In genomic region chr14:56686416-56686815, GRCh38 we compare ENCODE assay signal across 9 cellular contexts.
A peak's percentile ranks its signal among the peaks of the same experiment; 100 is the strongest.
DNase-seq lines count a peak whose midpoint lies in the region; ATAC-seq, FAIRE-seq and TF ChIP-seq lines count a peak whose summit lies in the region.
"Had no signal": no experiment of that assay in that cellular context is flagged by ENCODE, and none has a peak within 500 bp of the region (broad histone marks: within the 10 kb centered on the region; RNA-seq: fewer than 3 reads in every experiment).

No MANE protein-coding gene starts in this region.

- TF ChIP-seq CTCF in LNCaP clone FGC (IDR thresholded peaks at IDR 0.05; ENCODE audit: control insufficient read depth, extremely low read depth, insufficient read depth) (peak; percentile 48), WERI-Rb-1 (IDR thresholded peaks at IDR 0.05; ENCODE audit: low read depth, low read length) (peak; percentile 81), HepG2 (CRISPR knock-in tag; IDR thresholded peaks at IDR 0.05) (peak; percentile 61), GM13976 (IDR thresholded peaks at IDR 0.05; ENCODE audit: borderline replicate concordance, control extremely low read depth, extremely low read depth, insufficient read depth, missing control alignments) (no peak)

- intact Hi-C loops in HepG2 (cut with micrococcal nuclease; ENCODE audit: unreplicated experiment) = no loop called here

- H3K23ac ChIP-seq in mesenchymal stem cell (ENCODE audit: low read length in 2 of 2) = no peak overlapping the region

- no peak overlapping the region for H4K91ac ChIP-seq in mesenchymal stem cell (ENCODE audit: low read length)

- no peak overlapping the region for H3K18ac ChIP-seq in mesenchymal stem cell (ENCODE audit: low read depth in 1 of 2, low read length in 2 of 2)

- in situ Hi-C loops in HepG2 (cut with HindIII; ENCODE audit: extremely low pct_ligation_motif_present, low pct_unique_long_range_greater_than_20kb) (loop anchor here (25.0 kb wide), 1 partner anchor 376 kb away; no protein-coding TSS in a partner anchor), GM13976 (cut with MboI; ENCODE audit: low sequenced_read_pairs, unreplicated experiment) (no loop called here)

- TF ChIP-seq RAD21 in HepG2 (CRISPR knock-in tag; IDR thresholded peaks at IDR 0.05) = no peak

- H2BK15ac ChIP-seq in mesenchymal stem cell (ENCODE audit: low read depth, poor library complexity, severe bottlenecking) = no peak overlapping the region

- H3K27ac ChIP-seq in WERI-Rb-1 (peak overlapping the region; percentile 71), HepG2 (ENCODE audit: extremely low read length, insufficient read depth, low read length) (no peak overlapping the region), mesenchymal stem cell (ENCODE audit: low read length, poor library complexity, severe bottlenecking) (no peak overlapping the region)

- TF ChIP-seq EP300 in HepG2 (IDR thresholded peaks at IDR 0.05; ENCODE audit: low read depth in 2 of 2, low read length in 2 of 2) = no peak
- TF ChIP-seq EP300 in HepG2 (CRISPR knock-in tag; IDR thresholded peaks at IDR 0.05; ENCODE audit: borderline replicate concordance) = no peak

- no peaks in the 10 kb centered on the region for H3K9me3 ChIP-seq in WERI-Rb-1 (ENCODE audit: severe bottlenecking)
- H3K9me3 ChIP-seq in HepG2 (ENCODE audit: low read length) = no peaks in the 10 kb centered on the region
- H3K9me3 ChIP-seq in mesenchymal stem cell (ENCODE audit: control insufficient read depth, low read length) = no peaks in the 10 kb centered on the region

- no peak for FAIRE-seq in HepG2 (lab: Jason Lieb, UNC)

- 36% methylated on average over 4 of the region's 4 CpGs for WGBS in HepG2 (ENCODE audit: low lambda C conversion rate)
- WGBS in mesenchymal stem cell = 66% methylated on average over 4 of the region's 4 CpGs

- no peaks in the 10 kb centered on the region for H3K79me2 ChIP-seq in HepG2 (ENCODE audit: insufficient read depth, low read length)

- H3K4me3 ChIP-seq in LNCaP clone FGC (ENCODE audit: low read depth, low read length) = no peak overlapping the region
- no peak overlapping the region for H3K4me3 ChIP-seq in WERI-Rb-1 (ENCODE audit: low read depth, low read length)
- H3K4me3 ChIP-seq in HepG2 (replicated peaks in 1 of 3; ENCODE audit: insufficient read depth in 1 of 3, low read depth in 2 of 3, low read length in 3 of 3) = no peak overlapping the region
- H3K4me3 ChIP-seq in mesenchymal stem cell (ENCODE audit: insufficient read depth in 1 of 2, low read depth in 1 of 2, low read length in 2 of 2) = no peak overlapping the region

- H3K4me2 ChIP-seq in HepG2 (ENCODE audit: low read depth, low read length) (no peak overlapping the region), mesenchymal stem cell (ENCODE audit: low read length, poor library complexity, severe bottlenecking) (no peak overlapping the region)

- no peaks in the 10 kb centered on the region for H4K20me1 ChIP-seq in HepG2 (ENCODE audit: insufficient read depth, low read length)

- no peak overlapping the region for H2BK12ac ChIP-seq in mesenchymal stem cell (ENCODE audit: low read length in 2 of 2)

- CTCF ChIA-PET in HepG2 (lab: Yijun Ruan, JAX; ENCODE audit: low intra/inter-chr PET ratio, low total read pairs) = no interaction called here

- H3K4me1 ChIP-seq in HepG2 (ENCODE audit: insufficient read depth, low read length) (no peaks in the 10 kb centered on the region), mesenchymal stem cell (ENCODE audit: control insufficient read depth, insufficient read depth, low read depth, low read length) (peaks cover 2% of the 10 kb centered on the region)

- ATAC-seq in HepG2 = peak; percentile 87
- ATAC-seq in GM21717 (IDR thresholded peaks at IDR 0.05; ENCODE audit: unreplicated experiment) = no peak

- BruUV-seq in HepG2 (replicated peaks; lab: Mats Ljungman, UMichigan) = no TSS peak

- H3K9ac ChIP-seq in HepG2 (ENCODE audit: insufficient read depth, low read depth, low read length) (no peak overlapping the region), mesenchymal stem cell (ENCODE audit: low read length) (no peak overlapping the region)

- H2AFZ ChIP-seq in HepG2 (ENCODE audit: low read length) = no peak overlapping the region
- no peak overlapping the region for H2AFZ ChIP-seq in mesenchymal stem cell (ENCODE audit: low read depth, low read length)

- H3K36me3 ChIP-seq in WERI-Rb-1 (no peaks in the 10 kb centered on the region), HepG2 (replicated peaks in 1 of 2; ENCODE audit: control insufficient read depth in 1 of 2, insufficient read depth in 2 of 2, low read length in 2 of 2) (no peaks in the 10 kb centered on the region), mesenchymal stem cell (ENCODE audit: control insufficient read depth in 1 of 2, insufficient read depth in 2 of 2, low read depth in 1 of 2, low read length in 2 of 2) (no peaks in the 10 kb centered on the region)

- H2BK120ac ChIP-seq in mesenchymal stem cell (ENCODE audit: low read depth, low read length) = no peak overlapping the region

- H3K14ac ChIP-seq in mesenchymal stem cell (ENCODE audit: low read length in 2 of 2) = no peak overlapping the region

- no peak overlapping the region for H3K4ac ChIP-seq in mesenchymal stem cell (ENCODE audit: low read depth in 1 of 2, low read length in 2 of 2)

- H2AK5ac ChIP-seq in mesenchymal stem cell (ENCODE audit: low read length, severe bottlenecking) = no peak overlapping the region

- DNase-seq in DMS153 (lab: John Stamatoyannopoulos, UW) (peak; percentile 22), LNCaP clone FGC (ENCODE audit: low read depth) (no peak), WERI-Rb-1 (peak; percentile 83), HepG2 (ENCODE audit: low spot score) (peak; percentile 6), GM13976 (ENCODE audit: low spot score) (no peak), mesenchymal stem cell (no peak)
- no peak for DNase-seq in activated CD8-positive, alpha-beta memory T cell treated with anti-CD3 and anti-CD28 coated beads for 24 hours
- DNase-seq: stimulated activated naive CD4-positive, alpha-beta T cell treated with Interleukin-2 at 50 U/mL for 16 hours had no signal

- TF ChIP-seq POLR2A in HepG2 (IDR thresholded peaks at IDR 0.05; ENCODE audit: insufficient read depth in 1 of 2, low read depth in 2 of 2, low read length in 2 of 2) = no peak

- H3K27me3 ChIP-seq in WERI-Rb-1 (ENCODE audit: insufficient read depth, low read depth, severe bottlenecking) (no peaks in the 10 kb centered on the region), HepG2 (ENCODE audit: control insufficient read depth in 1 of 2, insufficient read depth in 2 of 2, low read length in 2 of 2) (no peaks in the 10 kb centered on the region), mesenchymal stem cell (ENCODE audit: control insufficient read depth in 1 of 2, insufficient read depth in 1 of 2, low read length in 2 of 2) (no peaks in the 10 kb centered on the region)

- POLR2A ChIA-PET in HepG2 (lab: Yijun Ruan, JAX) = no interaction called here

- H3K79me1 ChIP-seq in mesenchymal stem cell (replicated peaks; ENCODE audit: low read length, poor library complexity, severe bottlenecking) = no peaks in the 10 kb centered on the region

- no peak overlapping the region for H4K8ac ChIP-seq in mesenchymal stem cell (ENCODE audit: low read length)

- no peak overlapping the region for H2BK5ac ChIP-seq in mesenchymal stem cell (ENCODE audit: low read depth, low read length, poor library complexity, severe bottlenecking)

TF ChIP-seq in HepG2, 621 proteins besides CTCF, POLR2A, EP300 and RAD21:
- TF ChIP-seq ZNF331 (CRISPR knock-in tag; IDR thresholded peaks at IDR 0.05) = no peak
- TF ChIP-seq STAG1 (CRISPR knock-in tag; IDR thresholded peaks at IDR 0.05) = peak; percentile 60
- TF ChIP-seq SMC3 (IDR thresholded peaks at IDR 0.05; ENCODE audit: low read length) = 0 out of 2 replicates have a peak, but pooled peaks have one; percentile 5
- no peak for TF ChIP-seq BHLHE40 (IDR thresholded peaks at IDR 0.05; ENCODE audit: low read length)
- TF ChIP-seq KMT2B (CRISPR knock-in tag; IDR thresholded peaks at IDR 0.05) = no peak

Comparison
In these comparisons a context has a peak if more than half of its experiments do, and no peak if none do; other contexts are left out.
1. DNase-seq: peak in DMS153 (single experiment), WERI-Rb-1 (single experiment) and HepG2 (single experiment); none in LNCaP clone FGC (single experiment), GM13976 (single experiment), mesenchymal stem cell (single experiment) and activated CD8-positive, alpha-beta memory T cell treated with anti-CD3 and anti-CD28 coated beads for 24 hours (single experiment).